In genomic region chr4:98482847-98483806, GRCh38 we compare ENCODE assay signal across 8 cellular contexts.
DNase-seq lines count a peak whose midpoint lies in the region; ATAC-seq, FAIRE-seq and TF ChIP-seq lines count a peak whose summit lies in the region.

No MANE protein-coding gene starts in this region.

- peak overlapping the region; percentile 35 for H3K4me3 ChIP-seq in osteoblast (ENCODE audit: insufficient read depth, low read length)

- H3K9me3 Mint-ChIP-seq in activated CD4-positive, alpha-beta memory T cell treated with anti-CD3 and anti-CD28 coated beads for 36 hours, result no peaks in the 10 kb centered on the region

- peak overlapping the region; percentile 96 for H3K27ac Mint-ChIP-seq in activated CD4-positive, alpha-beta memory T cell treated with anti-CD3 and anti-CD28 coated beads for 36 hours

- peaks cover 45% of the 10 kb centered on the region for H3K79me2 ChIP-seq in osteoblast (ENCODE audit: insufficient read depth, low read length)

- intact Hi-C loops in activated CD4-positive, alpha-beta memory T cell treated with anti-CD3 and anti-CD28 coated beads for 36 hours (cut with micrococcal nuclease), result loop anchor here (1.0 to 10.0 kb wide), 11 partner anchors 10 to 1362 kb away; partner anchors contain the start of gene TSPAN5
- intact Hi-C loops in posterior cingulate gyrus (cut with DNase I), result loop anchor here (5.0 kb wide), 1 partner anchor 149 kb away; no protein-coding TSS in a partner anchor

- POLR2A ChIA-PET in activated CD4-positive, alpha-beta memory T cell treated with anti-CD3 and anti-CD28 coated beads for 36 hours (lab: Charles Lee), result interaction anchor here (0.8 to 1.8 kb wide), 9 partner anchors 9 to 447 kb away, joined by 3 to 7 read pairs (median 4); partner anchors contain the start of gene TSPAN5

- H3K9me3 ChIP-seq in osteoblast (ENCODE audit: low read depth, low read length), result no peaks in the 10 kb centered on the region

- H3K36me3 ChIP-seq in osteoblast (ENCODE audit: insufficient read depth, low read length), result peaks cover 15% of the 10 kb centered on the region

- peak overlapping the region; percentile 47 for H3K4me3 Mint-ChIP-seq in activated CD4-positive, alpha-beta memory T cell treated with anti-CD3 and anti-CD28 coated beads for 36 hours

- H3K36me3 Mint-ChIP-seq in activated CD4-positive, alpha-beta memory T cell treated with anti-CD3 and anti-CD28 coated beads for 36 hours, result peaks cover 14% of the 10 kb centered on the region

- peaks cover 21% of the 10 kb centered on the region for H3K4me1 ChIP-seq in osteoblast (ENCODE audit: insufficient read depth, low read length)

- peak overlapping the region; percentile 54 for H3K4me2 ChIP-seq in osteoblast (ENCODE audit: insufficient read depth, low read length)

- no peaks in the 10 kb centered on the region for H4K20me1 ChIP-seq in osteoblast (ENCODE audit: insufficient read depth, low read length)

- FAIRE-seq in GM19239 (lab: Jason Lieb, UNC), result peak; percentile 93

- H3K27me3 Mint-ChIP-seq in activated CD4-positive, alpha-beta memory T cell treated with anti-CD3 and anti-CD28 coated beads for 36 hours, result no peaks in the 10 kb centered on the region

- TF ChIP-seq CTCF in osteoblast (IDR thresholded peaks at IDR 0.05; ENCODE audit: extremely low read depth, low read depth, low read length), result no peak

- peaks cover 74% of the 10 kb centered on the region for H3K4me1 Mint-ChIP-seq in activated CD4-positive, alpha-beta memory T cell treated with anti-CD3 and anti-CD28 coated beads for 36 hours (ENCODE audit: low read depth)

- CTCF ChIA-PET in activated CD4-positive, alpha-beta memory T cell treated with anti-CD3 and anti-CD28 coated beads for 36 hours (lab: Charles Lee), result interaction anchor here (0.6 to 4.3 kb wide), 6 partner anchors 15 to 573 kb away, joined by 3 to 21 read pairs (median 8); partner anchors contain the start of gene METAP1

- H2AFZ ChIP-seq in osteoblast (ENCODE audit: low read length), result no peak overlapping the region

- peak; percentile 92 for ATAC-seq in HG03025 (IDR thresholded peaks at IDR 0.05; ENCODE audit: low FRiP score, unreplicated experiment)

- H3K27ac ChIP-seq in osteoblast (ENCODE audit: low read depth, low read length), result peak overlapping the region; percentile 73

- no peaks in the 10 kb centered on the region for H3K27me3 ChIP-seq in osteoblast (ENCODE audit: insufficient read depth, low read length)

- DNase-seq in GM19239 (ENCODE audit: insufficient read length, low spot score) (no peak), osteoblast (ENCODE audit: insufficient read length, low spot score, missing footprints) (peak; percentile 86), dedifferentiated amniotic fluid mesenchymal stem cell (ENCODE audit: extremely low spot score) (no peak), NCI-H187 treated with DMSO at 0.1 percent for 48 hours (lab: John Stamatoyannopoulos, UW) (no peak), NCI-H526 (lab: John Stamatoyannopoulos, UW) (no peak), posterior cingulate gyrus (no peak)
- DNase-seq in activated CD4-positive, alpha-beta memory T cell treated with anti-CD3 and anti-CD28 coated beads for 36 hours, result peak; percentile 69

Comparison
In these comparisons a context has a peak if more than half of its experiments do, and no peak if none do; other contexts are left out.
1. DNase-seq: peak in activated CD4-positive, alpha-beta memory T cell treated with anti-CD3 and anti-CD28 coated beads for 36 hours (single experiment) and osteoblast (single experiment); none in GM19239 (single experiment), dedifferentiated amniotic fluid mesenchymal stem cell (single experiment), NCI-H187 treated with DMSO at 0.1 percent for 48 hours (single experiment), NCI-H526 (0 of 2) and posterior cingulate gyrus (0 of 10).